ENCODE assay signal across 2 cellular contexts in the genomic region with DNA sequence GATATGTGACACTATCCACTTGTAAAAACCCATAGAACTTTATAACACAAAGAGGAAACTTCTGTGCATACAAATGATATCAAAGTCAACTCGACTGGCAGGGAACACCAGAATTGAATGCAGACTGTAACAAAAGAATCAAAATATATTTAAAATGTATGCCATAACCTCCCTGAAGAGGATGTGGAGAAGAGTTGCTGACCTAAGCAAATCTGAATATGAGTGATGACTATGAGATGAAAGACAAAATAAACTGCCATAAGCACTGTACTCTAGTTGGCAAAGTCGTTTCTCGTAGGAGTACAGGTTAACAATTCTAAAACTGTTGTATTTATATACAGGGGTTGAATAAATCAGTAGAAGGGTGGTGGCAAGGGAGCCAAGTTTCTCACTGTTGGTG.
TF ChIP-seq lines count a peak whose summit lies in the region.

No MANE protein-coding gene starts in this region.

TF ChIP-seq in HepG2, 621 proteins besides CTCF, POLR2A, EP300 and RAD21 (continued from another document):
- TF ChIP-seq KLF15 (CRISPR knock-in tag; IDR thresholded peaks at IDR 0.05; ENCODE audit: borderline replicate concordance) (no peak), FLYWCH1 (CRISPR knock-in tag; IDR thresholded peaks at IDR 0.05) (no peak), ZKSCAN1 (IDR thresholded peaks at IDR 0.05; ENCODE audit: low read length) (no peak), MAFK (conservative IDR thresholded peaks at IDR 0.05 in 1 of 2, IDR thresholded peaks at IDR 0.05 in 1 of 2; ENCODE audit: low read length in 2 of 2) (peak; percentile 93 to 98), MAFF (IDR thresholded peaks at IDR 0.05; ENCODE audit: low read depth, low read length) (peak; percentile 95)
- TF ChIP-seq, protein P1, sequence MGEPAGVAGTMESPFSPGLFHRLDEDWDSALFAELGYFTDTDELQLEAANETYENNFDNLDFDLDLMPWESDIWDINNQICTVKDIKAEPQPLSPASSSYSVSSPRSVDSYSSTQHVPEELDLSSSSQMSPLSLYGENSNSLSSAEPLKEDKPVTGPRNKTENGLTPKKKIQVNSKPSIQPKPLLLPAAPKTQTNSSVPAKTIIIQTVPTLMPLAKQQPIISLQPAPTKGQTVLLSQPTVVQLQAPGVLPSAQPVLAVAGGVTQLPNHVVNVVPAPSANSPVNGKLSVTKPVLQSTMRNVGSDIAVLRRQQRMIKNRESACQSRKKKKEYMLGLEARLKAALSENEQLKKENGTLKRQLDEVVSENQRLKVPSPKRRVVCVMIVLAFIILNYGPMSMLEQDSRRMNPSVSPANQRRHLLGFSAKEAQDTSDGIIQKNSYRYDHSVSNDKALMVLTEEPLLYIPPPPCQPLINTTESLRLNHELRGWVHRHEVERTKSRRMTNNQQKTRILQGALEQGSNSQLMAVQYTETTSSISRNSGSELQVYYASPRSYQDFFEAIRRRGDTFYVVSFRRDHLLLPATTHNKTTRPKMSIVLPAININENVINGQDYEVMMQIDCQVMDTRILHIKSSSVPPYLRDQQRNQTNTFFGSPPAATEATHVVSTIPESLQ (CRISPR knock-in tag; conservative IDR thresholded peaks at IDR 0.05): no peak
TF ChIP-seq in HepG2: peak in this region for 2.

TF ChIP-seq in K562, 482 proteins besides CTCF, POLR2A, EP300 and RAD21 (continued from another document):
- TF ChIP-seq, protein P2, sequence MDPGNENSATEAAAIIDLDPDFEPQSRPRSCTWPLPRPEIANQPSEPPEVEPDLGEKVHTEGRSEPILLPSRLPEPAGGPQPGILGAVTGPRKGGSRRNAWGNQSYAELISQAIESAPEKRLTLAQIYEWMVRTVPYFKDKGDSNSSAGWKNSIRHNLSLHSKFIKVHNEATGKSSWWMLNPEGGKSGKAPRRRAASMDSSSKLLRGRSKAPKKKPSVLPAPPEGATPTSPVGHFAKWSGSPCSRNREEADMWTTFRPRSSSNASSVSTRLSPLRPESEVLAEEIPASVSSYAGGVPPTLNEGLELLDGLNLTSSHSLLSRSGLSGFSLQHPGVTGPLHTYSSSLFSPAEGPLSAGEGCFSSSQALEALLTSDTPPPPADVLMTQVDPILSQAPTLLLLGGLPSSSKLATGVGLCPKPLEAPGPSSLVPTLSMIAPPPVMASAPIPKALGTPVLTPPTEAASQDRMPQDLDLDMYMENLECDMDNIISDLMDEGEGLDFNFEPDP (CRISPR knock-in tag; IDR thresholded peaks at IDR 0.05): no peak
- peak; percentile 90 for TF ChIP-seq MAFK (IDR thresholded peaks at IDR 0.05; ENCODE audit: low read length)
- TF ChIP-seq MAFF (IDR thresholded peaks at IDR 0.05; ENCODE audit: low read length): peak; percentile 85
- TF ChIP-seq, protein P3, sequence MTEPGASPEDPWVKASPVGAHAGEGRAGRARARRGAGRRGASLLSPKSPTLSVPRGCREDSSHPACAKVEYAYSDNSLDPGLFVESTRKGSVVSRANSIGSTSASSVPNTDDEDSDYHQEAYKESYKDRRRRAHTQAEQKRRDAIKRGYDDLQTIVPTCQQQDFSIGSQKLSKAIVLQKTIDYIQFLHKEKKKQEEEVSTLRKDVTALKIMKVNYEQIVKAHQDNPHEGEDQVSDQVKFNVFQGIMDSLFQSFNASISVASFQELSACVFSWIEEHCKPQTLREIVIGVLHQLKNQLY (CRISPR knock-in tag; conservative IDR thresholded peaks at IDR 0.05): no peak
- TF ChIP-seq, protein P4, sequence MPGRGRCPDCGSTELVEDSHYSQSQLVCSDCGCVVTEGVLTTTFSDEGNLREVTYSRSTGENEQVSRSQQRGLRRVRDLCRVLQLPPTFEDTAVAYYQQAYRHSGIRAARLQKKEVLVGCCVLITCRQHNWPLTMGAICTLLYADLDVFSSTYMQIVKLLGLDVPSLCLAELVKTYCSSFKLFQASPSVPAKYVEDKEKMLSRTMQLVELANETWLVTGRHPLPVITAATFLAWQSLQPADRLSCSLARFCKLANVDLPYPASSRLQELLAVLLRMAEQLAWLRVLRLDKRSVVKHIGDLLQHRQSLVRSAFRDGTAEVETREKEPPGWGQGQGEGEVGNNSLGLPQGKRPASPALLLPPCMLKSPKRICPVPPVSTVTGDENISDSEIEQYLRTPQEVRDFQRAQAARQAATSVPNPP (IDR thresholded peaks at IDR 0.05; ENCODE audit: borderline replicate concordance, insufficient read depth, insufficient read length): no peak
- TF ChIP-seq ZNF316 (IDR thresholded peaks at IDR 0.05): peak; percentile 78
- no peak for TF ChIP-seq DACH1 (IDR thresholded peaks at IDR 0.05; ENCODE audit: partially characterized antibody)
- no peak for TF ChIP-seq CHD1 (IDR thresholded peaks at IDR 0.05; ENCODE audit: low read length)
- TF ChIP-seq C11orf30 (IDR thresholded peaks at IDR 0.05; ENCODE audit: low read depth): peak; percentile 57; the same call in 1 of the 2 replicates
- TF ChIP-seq PURB (CRISPR knock-in tag; IDR thresholded peaks at IDR 0.05; ENCODE audit: low read depth): no peak
